10 cellular contexts compared by ENCODE assay signal in the genomic region with DNA sequence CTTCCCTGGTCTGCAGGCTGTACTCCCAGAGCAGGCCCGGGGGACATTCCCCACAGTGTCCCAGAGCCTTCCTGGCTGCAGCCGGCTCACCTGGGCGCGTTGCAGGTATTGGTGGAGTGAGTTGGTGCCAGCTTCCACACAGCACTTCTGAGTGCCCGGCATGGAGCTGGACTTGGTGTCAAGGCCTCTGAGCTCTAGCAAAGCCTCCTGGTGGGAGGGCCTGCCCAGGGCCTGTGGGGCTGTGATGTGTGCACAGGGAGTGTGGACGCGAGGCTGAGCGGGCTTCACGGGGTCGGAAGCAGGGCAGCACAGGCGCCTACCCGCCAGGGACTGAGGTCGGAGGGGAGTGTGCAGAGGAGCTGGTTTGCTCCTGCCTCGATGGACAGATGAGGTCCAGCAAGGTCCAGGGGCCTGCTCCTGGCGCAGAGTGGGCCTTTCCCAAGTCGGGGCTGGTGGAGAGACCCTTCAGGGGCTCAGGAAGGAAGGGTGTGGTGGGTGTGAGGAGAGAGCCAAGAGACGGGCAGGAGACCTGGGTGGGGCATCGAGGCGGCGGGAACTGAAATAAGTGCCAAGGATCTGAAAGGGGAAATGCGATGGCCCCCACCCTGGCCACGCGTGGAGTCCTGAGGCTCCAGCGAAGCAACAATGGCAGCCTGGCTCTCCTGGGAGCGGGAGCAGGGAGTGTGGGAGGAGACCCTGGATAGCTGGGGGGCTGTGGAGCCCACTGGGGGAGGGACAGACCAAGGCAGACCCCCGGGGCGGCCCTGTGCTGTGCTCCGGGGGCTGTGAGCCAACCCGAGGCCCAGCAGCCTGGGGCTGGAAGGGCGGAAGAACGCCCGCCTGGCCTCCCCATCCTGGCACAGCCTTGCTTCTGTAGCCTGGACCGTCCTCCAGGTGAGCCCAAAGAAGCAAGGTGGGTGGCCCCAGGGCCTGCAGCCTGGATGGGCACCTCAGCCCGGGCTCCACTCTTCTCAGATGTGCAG.
A peak's percentile ranks its signal among the peaks of the same experiment; 100 is the strongest.
DNase-seq lines count a peak whose midpoint lies in the region; ATAC-seq, FAIRE-seq and TF ChIP-seq lines count a peak whose summit lies in the region.
"Had no signal": no experiment of that assay in that cellular context is flagged by ENCODE, and none has a peak within 500 bp of the region (broad histone marks: within the 10 kb centered on the region; RNA-seq: fewer than 3 reads in every experiment).

No MANE protein-coding gene starts in this region.

- TF ChIP-seq CTCF in Peyer's patch (IDR thresholded peaks at IDR 0.05): no peak
- no peak for TF ChIP-seq CTCF in gastroesophageal sphincter (IDR thresholded peaks at IDR 0.05)

- H3K4me1 ChIP-seq in Peyer's patch (peaks cover 3 to 79% (median 50%) of the 10 kb centered on the region in 4 donors), gastroesophageal sphincter (peaks cover 9 to 98% (median 64%) of the 10 kb centered on the region in 3 donors)

- ATAC-seq in gastroesophageal sphincter (no peak), GM18519 (IDR thresholded peaks at IDR 0.05; ENCODE audit: low FRiP score, unreplicated experiment) (no peak)
- ATAC-seq: body of pancreas had no signal

- TF ChIP-seq POLR2A in GM12891 (IDR thresholded peaks at IDR 0.05; ENCODE audit: low read depth, low read length) (no peak), Peyer's patch (IDR thresholded peaks at IDR 0.05) (no peak), gastroesophageal sphincter (IDR thresholded peaks at IDR 0.05) (no peak)

- H3K36me3 ChIP-seq in Peyer's patch (peaks cover 0 to 36% (median 0%) of the 10 kb centered on the region in 3 donors), gastroesophageal sphincter (peaks cover 0 to 26% of the 10 kb centered on the region in 2 donors)

- peak overlapping the region in 3 of 4 donors; percentile 5 to 27 (median 12) for H3K27ac ChIP-seq in Peyer's patch
- peak overlapping the region in 3 of 4 donors; percentile 65 to 80 (median 75) for H3K27ac ChIP-seq in gastroesophageal sphincter
- peak overlapping the region; percentile 14 to 89 (median 78) for H3K27ac ChIP-seq in skin epidermis

- peak; percentile 13 for FAIRE-seq in GM12891 (lab: Jason Lieb, UNC)
- FAIRE-seq: TTC549 had no signal

- no peak overlapping the region for H3K4me3 ChIP-seq in Peyer's patch
- H3K4me3 ChIP-seq in gastroesophageal sphincter: no peak overlapping the region
- H3K4me3 ChIP-seq in skin epidermis: no peak overlapping the region
- H3K4me3 ChIP-seq: body of pancreas had no signal

- no peaks in the 10 kb centered on the region for H3K9me3 ChIP-seq in Peyer's patch
- no peaks in the 10 kb centered on the region for H3K9me3 ChIP-seq in gastroesophageal sphincter
- H3K9me3 ChIP-seq: body of pancreas had no signal

- WGBS in gastroesophageal sphincter (ENCODE audit: low coverage in 1 of 2), 2 donors: 78 to 81% methylated on average over 10 to 15 of the region's 34 CpGs

- DNase-seq in GM12891 (ENCODE audit: insufficient read length, low spot score) (no peak), Peyer's patch (no peak), DMS 273 treated with DMSO at 0.1 percent for 48 hours (lab: John Stamatoyannopoulos, UW) (no peak), foreskin melanocyte (no peak), AG08395 (ENCODE audit: low spot score) (no peak)

- H3K27me3 ChIP-seq in Peyer's patch (no peaks in the 10 kb centered on the region), gastroesophageal sphincter (no peaks in the 10 kb centered on the region)
- H3K27me3 ChIP-seq: body of pancreas had no signal

- no peak for TF ChIP-seq EP300 in gastroesophageal sphincter (IDR thresholded peaks at IDR 0.05)

TF ChIP-seq in GM12891, 5 proteins besides CTCF, POLR2A, EP300 and RAD21:
- TF ChIP-seq POLR2AphosphoS5 (IDR thresholded peaks at IDR 0.05; ENCODE audit: low read depth, low read length) (no peak), POU2F2 (IDR thresholded peaks at IDR 0.05; ENCODE audit: low read depth, low read length) (no peak), TAF1 (IDR thresholded peaks at IDR 0.05; ENCODE audit: low read depth, low read length) (no peak), PAX5 (IDR thresholded peaks at IDR 0.05; ENCODE audit: insufficient read depth, low read length, severe bottlenecking) (no peak), SPI1 (IDR thresholded peaks at IDR 0.05; ENCODE audit: low read depth, low read length) (no peak)

Comparison
In these comparisons a context has a peak if more than half of its experiments do, and no peak if none do; other contexts are left out.
1. H3K27ac ChIP-seq: peak in every context shown above with its lines; median percentile 78 in skin epidermis; 75 in gastroesophageal sphincter; 12 in Peyer's patch.